In the genomic region with DNA sequence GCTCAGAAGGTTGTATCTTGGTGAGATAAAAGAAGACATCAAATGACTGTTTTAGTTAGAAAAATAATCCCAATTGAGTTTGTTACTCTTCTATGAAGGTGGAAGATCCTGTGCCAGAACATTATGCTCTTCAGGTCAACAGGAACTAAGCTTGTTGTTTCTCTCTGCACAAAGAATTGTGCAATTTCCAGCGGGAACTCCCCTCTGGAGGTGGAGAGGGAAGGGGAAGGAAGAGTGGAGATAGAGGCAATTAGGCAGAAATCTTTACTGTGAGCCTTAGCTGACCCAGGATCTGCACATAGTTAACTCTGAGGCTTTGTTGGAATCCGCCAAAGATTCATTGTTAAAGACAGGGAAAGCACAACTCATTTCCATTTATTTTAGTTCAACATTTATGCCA, we compare ENCODE assay signal across 6 cellular contexts.
A peak's percentile ranks its signal among the peaks of the same experiment; 100 is the strongest.
DNase-seq lines count a peak whose midpoint lies in the region; ATAC-seq and TF ChIP-seq lines count a peak whose summit lies in the region.
"Not testable (repeated sequence)": the region's sequence is repeated elsewhere in the genome, so short reads cannot be mapped to it uniquely, and the experiment has no call there.

No MANE protein-coding gene starts in this region.

- H3K4me3 ChIP-seq in gastroesophageal sphincter; heart right ventricle; lower lobe of right lung; neutrophil (ENCODE audit: low read depth in 1 of 2, low read length in 1 of 2); gastrocnemius medialis: not testable (repeated sequence)

- in situ Hi-C loops in gastrocnemius medialis (cut with MboI; ENCODE audit: low sequenced_read_pairs in 4 of 4) = not testable (repeated sequence)

- not testable (repeated sequence) for H3K27me3 ChIP-seq in gastroesophageal sphincter; heart right ventricle; lower lobe of right lung (ENCODE audit: low read depth); neutrophil; gastrocnemius medialis

- intact Hi-C loops in heart right ventricle (cut with DNase I); lower lobe of right lung (cut with DNase I); gastrocnemius medialis (cut with DNase I; ENCODE audit: low total_unique reads): not testable (repeated sequence)

- not testable (repeated sequence) for TF ChIP-seq CTCF in gastroesophageal sphincter (IDR thresholded peaks at IDR 0.05); heart right ventricle (IDR thresholded peaks at IDR 0.05); lower lobe of right lung (IDR thresholded peaks at IDR 0.05); neutrophil (IDR thresholded peaks at IDR 0.05); gastrocnemius medialis (IDR thresholded peaks at IDR 0.05 in 4 of 5, conservative IDR thresholded peaks at IDR 0.05 in 1 of 5)

- H3K36me3 ChIP-seq in gastroesophageal sphincter, heart right ventricle, lower lobe of right lung, neutrophil, gastrocnemius medialis: not testable (repeated sequence)

- ATAC-seq in gastroesophageal sphincter (peak; percentile 39), heart right ventricle (peak in 6 of 8 donors; percentile 43 to 80 (median 74)), left lobe of liver (peak; percentile 91), lower lobe of right lung (peak; percentile 59 to 73), gastrocnemius medialis (peak; percentile 42 to 68)

- TF ChIP-seq POLR2A in gastroesophageal sphincter (IDR thresholded peaks at IDR 0.05); gastrocnemius medialis (IDR thresholded peaks at IDR 0.05): not testable (repeated sequence)

- not testable (repeated sequence) for H3K4me1 ChIP-seq in gastroesophageal sphincter; heart right ventricle; lower lobe of right lung; neutrophil (ENCODE audit: control insufficient read depth in 1 of 2, insufficient read depth in 1 of 2, low read depth in 1 of 2, low read length in 1 of 2); gastrocnemius medialis

- DNase-seq in heart right ventricle; left lobe of liver (ENCODE audit: low spot score); lower lobe of right lung; gastrocnemius medialis: not testable (repeated sequence)

- no CpG with 5 or more reads among the region's 2 CpGs for WGBS in gastroesophageal sphincter (ENCODE audit: low coverage in 1 of 2), 2 donors
- 70 to 78% methylated on average over 1 of the region's 2 CpGs for WGBS in heart right ventricle, 2 donors

- not testable (repeated sequence) for TF ChIP-seq EP300 in gastroesophageal sphincter (IDR thresholded peaks at IDR 0.05)

- not testable (repeated sequence) for H3K9me3 ChIP-seq in gastroesophageal sphincter, heart right ventricle, lower lobe of right lung, neutrophil, gastrocnemius medialis

- not testable (repeated sequence) for H3K27ac ChIP-seq in gastroesophageal sphincter, heart right ventricle, lower lobe of right lung, gastrocnemius medialis
- peak overlapping the region; percentile 61 for H3K27ac ChIP-seq in neutrophil

Comparison
In these comparisons a context has a peak if more than half of its experiments do, and no peak if none do; other contexts are left out.
1. ATAC-seq: peak in every context shown above with its lines; median percentile 91 in left lobe of liver; 74 in heart right ventricle; 66 in lower lobe of right lung; 55 in gastrocnemius medialis; 39 in gastroesophageal sphincter.